Comparison of ENCODE assay signal across 17 cellular contexts in the genomic region with DNA sequence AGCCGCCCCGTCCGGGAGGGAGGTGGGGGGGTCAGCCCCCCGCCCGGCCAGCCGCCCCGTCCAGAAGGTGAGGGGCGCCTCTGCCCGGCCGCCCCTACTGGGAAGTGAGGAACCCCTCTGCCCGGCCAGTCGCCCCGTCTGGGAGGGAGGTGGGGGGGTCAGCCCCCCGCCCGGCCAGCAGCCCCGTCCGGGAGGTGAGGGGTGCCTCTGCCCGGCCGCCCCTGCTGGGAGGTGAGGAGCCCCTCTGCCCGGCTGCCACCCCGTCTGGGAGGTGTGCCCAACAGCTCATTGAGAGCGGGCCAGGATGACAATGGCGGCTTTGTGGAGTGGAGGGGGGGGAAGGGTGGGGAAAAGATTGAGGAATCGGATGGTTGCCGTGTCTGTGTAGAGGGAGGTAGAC. TPM values are rescaled to one million over a fixed set of nuclear protein-coding genes. Genes with fewer than 3 reads are reported as not detected.
"Had no signal": no experiment of that assay in that cellular context is flagged by ENCODE, and none has a peak within 500 bp of the region (broad histone marks: within the 10 kb centered on the region; RNA-seq: fewer than 3 reads in every experiment).

No MANE protein-coding gene starts in this region.

RNA-seq across cellular contexts. Expression of a gene that starts 31.3 kb away (rescaled TPM):
- total RNA-seq: activated naive CD4-positive, alpha-beta T cell treated with anti-CD3 and anti-CD28 coated beads for 36 hours; activated naive CD4-positive, alpha-beta T cell treated with anti-CD3 and anti-CD28 coated beads, Interleukin-2, amount 50 U/mL, for 72 hours; activated naive CD8-positive, alpha-beta T cell treated with anti-CD3 and anti-CD28 coated beads for 36 hours; activated naive CD8-positive, alpha-beta T cell treated with anti-CD3 and anti-CD28 coated beads, Interleukin-2, amount 10 ng/mL, durations not matched to agents 7 days and 5 days; activated T-cell treated with anti-CD3 and anti-CD28 coated beads, Interleukin-2, amount 50 U/mL, for 4 hours; activated T-cell treated with anti-CD3 and anti-CD28 coated beads, Interleukin-2, amount 50 U/mL, for 72 hours; activated T-helper 1 cell treated with anti-CD3 and anti-CD28 coated beads, Interleukin-12 subunit alpha, Interleukin-12 subunit beta, Interleukin-2, Interleukin-4 antibody, amounts not matched to agents 30 ng/mL and 10 ng/mL and 1 ng/mL, durations not matched to agents 14 hours and 24 hours and 36 hours; activated T-helper 17 cell treated with anti-CD3 and anti-CD28 coated beads, Interleukin-2, amount 50 U/mL, for 72 hours; activated T-helper 2 cell treated with anti-CD3 and anti-CD28 coated beads, Interferon-gamma antibody, Interleukin-2, Interleukin-4, amounts not matched to agents 10 μg/mL and 5 μg/mL and 100 μg/mL, durations not matched to agents 14 hours and 24 hours and 36 hours; aorta; ascending aorta; astrocyte; body of pancreas; bronchial epithelial cell; cardiac muscle cell; cardiac septum; chondrocyte had no signal
